In the genomic region with DNA sequence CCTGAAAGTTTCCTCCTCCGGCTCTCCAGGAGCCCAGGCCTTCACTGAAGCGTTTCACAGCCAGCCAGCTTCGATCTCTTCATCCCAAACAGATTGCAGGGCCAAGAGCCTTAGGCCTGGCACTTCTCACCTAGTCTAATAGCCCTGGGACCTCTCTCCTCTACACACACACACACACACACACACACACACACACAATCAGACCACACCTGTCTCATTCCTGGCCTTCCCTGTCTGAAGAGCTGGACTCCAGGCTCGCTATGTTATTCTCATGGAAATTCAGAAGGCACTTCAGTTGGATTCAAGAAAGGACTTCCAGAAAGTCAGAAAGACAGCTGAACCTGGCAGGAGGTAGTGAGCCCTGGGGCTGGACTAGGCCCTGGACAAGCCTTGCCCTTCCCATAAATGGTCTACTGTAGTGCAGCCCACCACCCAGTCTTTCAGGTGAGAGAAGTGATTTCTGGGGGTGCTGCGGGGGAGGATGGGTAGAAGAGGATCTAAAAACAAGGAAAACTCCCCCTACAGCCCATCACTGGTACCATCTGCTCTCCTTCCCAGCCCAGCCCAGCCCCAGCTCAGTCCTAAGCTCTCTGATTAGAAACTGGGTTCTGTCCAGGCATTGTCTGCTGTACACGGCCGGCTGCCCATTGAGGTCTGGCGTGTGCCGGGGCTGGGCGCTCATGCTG, we compare ENCODE assay signal across 8 cellular contexts. TPM values are rescaled to one million over a fixed set of nuclear protein-coding genes. Genes with fewer than 3 reads are reported as not detected.
DNase-seq lines count a peak whose midpoint lies in the region; ATAC-seq, FAIRE-seq and TF ChIP-seq lines count a peak whose summit lies in the region.

No MANE protein-coding gene starts in this region.

- FAIRE-seq in GM12878 (lab: Jason Lieb, UNC) (no peak), frontal cortex (lab: Jason Lieb, UNC) (no peak)

- H3K36me3 ChIP-seq in cardiac muscle cell, result no peaks in the 10 kb centered on the region
- no peaks in the 10 kb centered on the region for H3K36me3 ChIP-seq in PC-9 (ENCODE audit: low read depth)
- no peaks in the 10 kb centered on the region for H3K36me3 ChIP-seq in GM12878 (ENCODE audit: control insufficient read depth in 2 of 2, insufficient read depth in 2 of 2, low read length in 1 of 2)

- peak overlapping the region; percentile 54 for H3K9ac ChIP-seq in GM12878 (ENCODE audit: control insufficient read depth, insufficient read depth, low read length)

- BruUV-seq in PC-9 (replicated peaks; lab: Mats Ljungman, UMichigan) (no TSS peak), GM12878 (replicated peaks; lab: Mats Ljungman, UMichigan) (no TSS peak)

- H3K4me1 ChIP-seq in cardiac muscle cell (ENCODE audit: low read depth), result peaks cover 16% of the 10 kb centered on the region
- H3K4me1 ChIP-seq in PC-9 (replicated peaks; ENCODE audit: insufficient read depth), result peaks cover 37% of the 10 kb centered on the region
- peaks cover 83% of the 10 kb centered on the region for H3K4me1 ChIP-seq in GM12878 (ENCODE audit: control insufficient read depth, insufficient read depth, low read length)

- no peaks in the 10 kb centered on the region for H3K9me3 ChIP-seq in cardiac muscle cell (ENCODE audit: low read depth)
- H3K9me3 ChIP-seq in PC-9 (ENCODE audit: insufficient read depth, low read depth), result no peaks in the 10 kb centered on the region
- H3K9me3 ChIP-seq in GM12878 (replicated peaks; ENCODE audit: control insufficient read depth, insufficient read depth, low read length), result no peaks in the 10 kb centered on the region

- ATAC-seq in left ventricle myocardium superior (no peak), GM12878 (peak; percentile 46), HG03378 (IDR thresholded peaks at IDR 0.05; ENCODE audit: unreplicated experiment) (no peak), HG03571 (IDR thresholded peaks at IDR 0.05; ENCODE audit: unreplicated experiment) (no peak)

- TF ChIP-seq EP300 in GM12878 (IDR thresholded peaks at IDR 0.05; ENCODE audit: borderline replicate concordance in 1 of 2, control insufficient read depth in 1 of 2, low read depth in 2 of 2, low read length in 2 of 2), result no peak

- H3K4me3 ChIP-seq in cardiac muscle cell, result no peak overlapping the region
- no peak overlapping the region for H3K4me3 ChIP-seq in PC-9
- peak overlapping the region; percentile 93 for H3K4me3 ChIP-seq in GM12878

- WGBS in GM12878 (ENCODE audit: insufficient coverage, insufficient replicate concordance, low lambda C conversion rate, missing lambda C conversion rate), result 35% methylated on average over 10 of the region's 10 CpGs

- RAD21 ChIA-PET in GM12878 (lab: Charles Lee; ENCODE audit: unreplicated experiment), result interaction anchor here (0.7 to 15.8 kb wide), 21 partner anchors 7 to 462 kb away, joined by 3 to 239 read pairs (median 5); no protein-coding TSS in a partner anchor

- H3K27me3 ChIP-seq in cardiac muscle cell (peaks cover 16% of the 10 kb centered on the region), PC-9 (ENCODE audit: insufficient read depth, low read depth) (no peaks in the 10 kb centered on the region), GM12878 (replicated peaks in 1 of 2; ENCODE audit: control insufficient read depth in 2 of 2, insufficient read depth in 2 of 2, low read length in 1 of 2) (no peaks in the 10 kb centered on the region)

- no peak overlapping the region for H2AFZ ChIP-seq in PC-9
- no peak overlapping the region; the same call in 1 of the 2 replicates for H2AFZ ChIP-seq in GM12878 (ENCODE audit: control insufficient read depth, low read depth, low read length)

- H4K20me1 ChIP-seq in PC-9 (ENCODE audit: insufficient read depth), result no peaks in the 10 kb centered on the region
- no peaks in the 10 kb centered on the region for H4K20me1 ChIP-seq in GM12878 (ENCODE audit: control insufficient read depth, insufficient read depth)

- H3K4me2 ChIP-seq in PC-9 (peak overlapping the region; percentile 45; the same call in 1 of the 2 replicates), GM12878 (ENCODE audit: control insufficient read depth, insufficient read depth) (peak overlapping the region; percentile 97)

- H3K79me2 ChIP-seq in PC-9 (ENCODE audit: low read depth) (no peaks in the 10 kb centered on the region), GM12878 (ENCODE audit: control insufficient read depth, insufficient read depth, low read length) (peaks cover 59% of the 10 kb centered on the region)

- no peak overlapping the region for H3K27ac ChIP-seq in cardiac muscle cell
- H3K27ac ChIP-seq in PC-9, result peak overlapping the region; percentile 73; the same call in 1 of the 2 replicates
- peak overlapping the region; percentile 94 for H3K27ac ChIP-seq in GM12878 (ENCODE audit: control insufficient read depth, insufficient read depth)

- in situ Hi-C loops in GM12878 (cut with MboI), result no loop called here

- H3F3A ChIP-seq in PC-9 (ENCODE audit: insufficient read depth, low read depth), result peaks cover 22% of the 10 kb centered on the region; the same call in 1 of the 2 replicates

- no peak; the same call in none of the 2 replicates for TF ChIP-seq POLR2A in GM12878 (IDR thresholded peaks at IDR 0.05; ENCODE audit: low read depth, low read length)

- intact Hi-C loops in left ventricle myocardium superior (cut with micrococcal nuclease) (no loop called here), PC-9 (cut with micrococcal nuclease; ENCODE audit: unreplicated experiment) (no loop called here), GM12878 (cut with micrococcal nuclease; ENCODE audit: unreplicated experiment) (loop anchor here (5.0 kb wide), 1 partner anchor 128 kb away; a partner anchor contains a TSS)

- TF ChIP-seq CTCF in cardiac muscle cell (IDR thresholded peaks at IDR 0.05; ENCODE audit: low read depth, low read length) (peak; percentile 51), PC-9 (conservative IDR thresholded peaks at IDR 0.05) (peak; percentile 59; the same call in 1 of the 2 replicates), GM12878 (IDR thresholded peaks at IDR 0.05 in 2 of 3, conservative IDR thresholded peaks at IDR 0.05 in 1 of 3; ENCODE audit: control insufficient read depth in 2 of 3, extremely low read depth in 1 of 3, insufficient read depth in 1 of 3, low read depth in 3 of 3, low read length in 3 of 3) (peak in 2 of 3 experiments; percentile 28 to 55; a peak in 2 of 6 replicates)

- H3K9me2 ChIP-seq in PC-9 (ENCODE audit: insufficient read depth), result no peaks in the 10 kb centered on the region

- DNase-seq in cardiac muscle cell (ENCODE audit: low read depth in 1 of 2, low spot score in 1 of 2), result peak in 1 of 2 donors; percentile 74
- DNase-seq in left ventricle myocardium superior, result no peak
- peak in 1 of 2 experiments; percentile 34 for DNase-seq in PC-9
- DNase-seq in GM12878 (ENCODE audit: low read depth, low spot score), result no peak
- peak; percentile 41 for DNase-seq in midbrain (lab: John Stamatoyannopoulos, UW)
- DNase-seq in frontal cortex (ENCODE audit: low spot score in 2 of 2), result no peak

- SMC1A ChIA-PET in GM12878 (lab: Charles Lee; ENCODE audit: uncharacterized antibody, unreplicated experiment), result interaction anchor here (0.6 to 10.3 kb wide), 23 partner anchors 8 to 586 kb away, joined by 3 to 91 read pairs (median 4); a partner anchor contains a TSS

- CTCF ChIA-PET in PC-9 (lab: Charles Lee), result interaction anchor here (0.6 kb wide), 1 partner anchor 51 kb away, joined by 5 read pairs; no protein-coding TSS in a partner anchor
- CTCF ChIA-PET in GM12878 (lab: Yijun Ruan, JAX), result interaction anchor here (0.5 to 16.7 kb wide), 18 partner anchors 8 to 492 kb away, joined by 3 to 250 read pairs (median 4); a partner anchor contains a TSS

- POLR2A ChIA-PET in PC-9 (lab: Charles Lee; ENCODE audit: unreplicated experiment), result interaction anchor here (0.5 kb wide), 1 partner anchor 691 kb away, joined by 6 read pairs; no protein-coding TSS in a partner anchor
- POLR2A ChIA-PET in GM12878 (lab: Charles Lee), result interaction anchor here (0.5 to 4.6 kb wide), 10 partner anchors 12 to 399 kb away, joined by 3 to 27 read pairs (median 5); no protein-coding TSS in a partner anchor

- no peak for TF ChIP-seq RAD21 in GM12878 (IDR thresholded peaks at IDR 0.05; ENCODE audit: insufficient read depth, low read depth, low read length)

TF ChIP-seq in GM12878, 131 proteins besides CTCF, POLR2A, EP300 and RAD21 (continues in another document):
- TF ChIP-seq MTA2 (IDR thresholded peaks at IDR 0.05; ENCODE audit: low read depth) (no peak), ZSCAN29 (IDR thresholded peaks at IDR 0.05) (no peak), EED (IDR thresholded peaks at IDR 0.05; ENCODE audit: low read depth) (no peak), POU2F2 (IDR thresholded peaks at IDR 0.05; ENCODE audit: borderline replicate concordance, low read depth, low read length) (no peak), SIX5 (IDR thresholded peaks at IDR 0.05; ENCODE audit: low read depth, low read length, severe bottlenecking) (no peak), SUZ12 (IDR thresholded peaks at IDR 0.05; ENCODE audit: unreplicated experiment) (no peak)

RNA-seq across cellular contexts. Expression of a gene that starts 2.7 kb away (rescaled TPM):
- total RNA-seq in cardiac muscle cell (2.4 and 3.5 TPM in 2 replicates), left ventricle myocardium superior (0.45 TPM), PC-9 (2021) (1.9 and 3.7 TPM in 2 replicates), GM12878 (2014; rRNA removed) (22.2 and 24.9 TPM in 2 replicates), GM12878 (2014; rRNA removed; fragmentation: Illumina TruSeq; extraction: Trizol) (13.5 and 16.1 TPM in 2 replicates), GM12878 (2021) (44.4 and 47.7 TPM in 2 replicates), frontal cortex (127 TPM)
- polyA plus RNA-seq in cardiac muscle cell (0.29 and 1.1 TPM in 2 replicates), GM12878 (2011; rRNA removed) (6.2 and 9.2 TPM in 2 replicates), GM12878 (2014; fragmentation: Illumina TruSeq; extraction: Trizol) (13.1 and 24.3 TPM in 2 replicates), GM12878 (2014; fragmentation: Nextera tagmentation; extraction: Ambion mirVana) (1 to 10 TPM; 2.3 to 2.9 TPM), GM12878 (2014; rRNA removed) (33.3 and 36.8 TPM in 2 replicates), GM12878 (2016; fragmentation: Nextera tagmentation; extraction: Ambion mirVana) (1 to 10 TPM; 4.4 to 5.2 TPM)
- total RNA-seq in GM12878 (2013; cell fraction: nucleolus; rRNA removed), result 52.3 and 59.4 TPM in 2 replicates
- polyA plus RNA-seq in GM12878 (2011; ENCODE audit: low read depth), result 4.4 TPM
- 14.5 and 16.7 TPM in 2 replicates for polyA plus RNA-seq in GM12878 (2011; cell fraction: cytosol; rRNA removed)
- polyA plus RNA-seq in GM12878 (2011; cell fraction: nucleus; rRNA removed), result 55.4 and 74.8 TPM in 2 replicates
- polyA plus RNA-seq in GM12878 (2012), result 8.4 and 9.0 TPM in 2 replicates
- 18.2 and 29.6 TPM in 2 replicates for polyA minus RNA-seq in GM12878 (2011; rRNA and poly(A)+ RNA removed)
- polyA minus RNA-seq in GM12878 (2011; cell fraction: cytosol; rRNA and poly(A)+ RNA removed), result 11.2 and 11.9 TPM in 2 replicates
- polyA minus RNA-seq in GM12878 (2011; cell fraction: nucleus; rRNA and poly(A)+ RNA removed), result 21.9 and 39.5 TPM in 2 replicates
